Comparison of ENCODE assay signal across 8 cellular contexts in the genomic region with DNA sequence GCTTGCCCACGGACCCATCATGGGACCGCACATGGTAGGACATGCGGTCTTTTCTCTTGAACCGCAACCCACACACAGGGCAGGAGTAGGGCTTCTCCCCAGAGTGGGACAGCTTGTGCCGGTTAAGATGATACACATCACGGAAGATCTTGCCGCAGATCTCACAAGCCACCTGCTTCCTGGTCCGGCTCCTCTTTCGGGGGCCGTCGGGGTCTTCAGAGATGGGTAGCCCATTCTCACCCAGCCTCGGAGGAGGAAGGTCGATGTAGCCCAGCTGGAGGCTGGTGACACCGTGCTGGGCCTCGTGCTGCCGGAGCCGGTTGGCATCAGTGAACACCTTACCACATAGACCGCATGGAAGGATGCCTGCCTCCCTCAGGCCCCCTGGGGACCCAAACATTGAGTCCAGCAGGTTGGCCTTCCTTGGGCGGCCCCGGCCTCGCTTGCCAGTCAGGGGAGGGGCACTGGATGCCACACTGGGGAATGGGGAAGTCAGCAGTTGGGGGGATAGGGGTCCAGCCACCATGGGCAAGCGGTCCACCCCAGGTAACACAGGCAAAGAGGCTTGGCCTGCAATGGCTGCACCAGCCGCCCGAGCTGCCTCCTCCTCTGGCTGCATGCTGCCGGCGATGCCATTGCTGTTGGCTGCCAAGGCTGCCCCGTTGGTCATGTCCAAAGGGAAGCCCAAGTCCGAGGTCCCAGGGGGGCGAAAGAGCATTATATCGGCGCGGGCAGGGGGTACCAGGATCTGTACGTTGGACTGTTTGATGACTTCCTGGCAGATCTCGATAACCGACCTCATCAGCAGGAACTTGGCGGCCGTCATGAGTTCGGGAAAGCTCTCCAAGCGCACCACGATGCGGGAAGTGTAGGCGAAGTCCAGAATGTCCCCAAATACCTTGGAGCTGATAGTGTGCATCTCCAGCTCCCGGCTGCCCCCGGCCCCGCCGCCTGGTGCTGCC. TPM values are rescaled to one million over a fixed set of nuclear protein-coding genes. Genes with fewer than 3 reads are reported as not detected.
DNase-seq lines count a peak whose midpoint lies in the region; ATAC-seq, FAIRE-seq and TF ChIP-seq lines count a peak whose summit lies in the region.

No MANE protein-coding gene starts in this region.

- peaks cover 5% of the 10 kb centered on the region; the same call in 1 of the 2 replicates for H3K36me3 ChIP-seq in BJ (ENCODE audit: control insufficient read depth, insufficient read depth, low read length)
- peaks cover 0 to 5% (median 0%) of the 10 kb centered on the region in 3 donors for H3K36me3 ChIP-seq in pancreas

- peak overlapping the region; percentile 86 for H3K4me3 Mint-ChIP-seq in activated T-cell treated with anti-CD3 and anti-CD28 coated beads, Interleukin-2, amount 50 U/mL, for 4 hours

- no peak for FAIRE-seq in pancreas (lab: Jason Lieb, UNC)

- no peaks in the 10 kb centered on the region for H3K9me3 ChIP-seq in pancreas

- H3K4me1 Mint-ChIP-seq in activated T-cell treated with anti-CD3 and anti-CD28 coated beads, Interleukin-2, amount 50 U/mL, for 4 hours (ENCODE audit: low read depth), result peaks cover 49% of the 10 kb centered on the region

- H3K27me3 Mint-ChIP-seq in activated T-cell treated with anti-CD3 and anti-CD28 coated beads, Interleukin-2, amount 50 U/mL, for 4 hours (ENCODE audit: low read depth), result no peaks in the 10 kb centered on the region

- no peak for ATAC-seq in activated T-cell treated with anti-CD3 and anti-CD28 coated beads, Interleukin-2, amount 50 U/mL, for 4 hours
- peak in 3 of 4 donors; percentile 2 to 9 (median 5) for ATAC-seq in pancreas
- ATAC-seq in GM18867 (IDR thresholded peaks at IDR 0.05; ENCODE audit: unreplicated experiment), result no peak
- no peak for ATAC-seq in GM18907 (IDR thresholded peaks at IDR 0.05; ENCODE audit: unreplicated experiment)

- H3K27ac ChIP-seq in pancreas, result peak overlapping the region; percentile 77 to 92 (median 89)

- TF ChIP-seq CTCF in BJ (IDR thresholded peaks at IDR 0.05; ENCODE audit: insufficient read depth, low read depth, low read length) (no peak), fibroblast of the aortic adventitia (IDR thresholded peaks at IDR 0.05; ENCODE audit: insufficient read depth, low read length) (no peak), pancreas (IDR thresholded peaks at IDR 0.05) (no peak)

- CTCF ChIA-PET in BJ (lab: Yijun Ruan, JAX), result interaction anchor here (0.6 to 1.7 kb wide), 10 partner anchors 8 to 237 kb away, joined by 3 to 5 read pairs (median 4); partner anchors contain the start of genes DRG1 and SELENOM

- H3K36me3 Mint-ChIP-seq in activated T-cell treated with anti-CD3 and anti-CD28 coated beads, Interleukin-2, amount 50 U/mL, for 4 hours (ENCODE audit: insufficient read depth), result peaks cover 21% of the 10 kb centered on the region

- peaks cover 27 to 33% (median 33%) of the 10 kb centered on the region in 3 donors for H3K4me1 ChIP-seq in pancreas

- DNase-seq in BJ (ENCODE audit: low read depth), result no peak
- peak; percentile 44 for DNase-seq in Jurkat, Clone E6-1 (ENCODE audit: low read depth, low spot score)
- peak; percentile 25 for DNase-seq in activated T-cell treated with anti-CD3 and anti-CD28 coated beads, Interleukin-2, amount 50 U/mL, for 4 hours
- DNase-seq in fibroblast of the aortic adventitia (ENCODE audit: low read depth), result peak; percentile 29
- peak; percentile 44 to 87 (median 62) for DNase-seq in pancreas
- DNase-seq in NCI-H2029 treated with DMSO at 0.1 percent for 48 hours (lab: John Stamatoyannopoulos, UW), result no peak

- POLR2A ChIA-PET in BJ (lab: Charles Lee), result interaction anchor here (1.2 kb wide), 1 partner anchor 54 kb away, joined by 4 read pairs; the partner anchor contains the start of gene DRG1

- H3K27me3 ChIP-seq in BJ (ENCODE audit: control insufficient read depth, insufficient read depth, low read length) (no peaks in the 10 kb centered on the region), pancreas (no peaks in the 10 kb centered on the region)

- intact Hi-C loops in pancreas (cut with DNase I), result no loop called here

- H3K4me3 ChIP-seq in BJ (ENCODE audit: low read depth, low read length), result peak overlapping the region; percentile 58
- peak overlapping the region; percentile 86 for H3K4me3 ChIP-seq in Jurkat, Clone E6-1 (ENCODE audit: low read length)
- peak overlapping the region; percentile 71 for H3K4me3 ChIP-seq in fibroblast of the aortic adventitia (ENCODE audit: low read depth, low read length)
- peak overlapping the region; percentile 36 to 65 (median 48) for H3K4me3 ChIP-seq in pancreas

- H3K9me3 Mint-ChIP-seq in activated T-cell treated with anti-CD3 and anti-CD28 coated beads, Interleukin-2, amount 50 U/mL, for 4 hours, result no peaks in the 10 kb centered on the region

- 17 to 21% methylated on average over 44 to 46 of the region's 46 CpGs for WGBS in pancreas, 2 donors

RNA-seq across cellular contexts. Expression of gene PATZ1, which starts 1.5 kb away (rescaled TPM):
- polyA plus RNA-seq in BJ (2011; rRNA removed) (6.2 and 10.1 TPM in 2 replicates), pancreas (10 to 100 TPM; 21.6 to 30.2 TPM)
- polyA minus RNA-seq in BJ (2011; rRNA and poly(A)+ RNA removed), result 12.9 and 15.8 TPM in 2 replicates
- polyA plus RNA-seq in Jurkat, Clone E6-1 (2012; ENCODE audit: insufficient read depth, insufficient read length), result 26.3 TPM
- 10 to 100 TPM; 33.7 to 42.7 (median 41.4) TPM for total RNA-seq in activated T-cell treated with anti-CD3 and anti-CD28 coated beads, Interleukin-2, amount 50 U/mL, for 4 hours
- total RNA-seq in fibroblast of the aortic adventitia (ENCODE audit: low replicate concordance) (14.3 and 16.1 TPM in 2 replicates), pancreas (10 to 100 TPM; 12.0 to 28.6 (median 16.7) TPM)

RNA-seq across cellular contexts. Expression of gene PIK3IP1, which starts 52.4 kb away (rescaled TPM):
- 8.2 and 11.8 TPM in 2 replicates for polyA plus RNA-seq in BJ (2011; rRNA removed)
- 4.4 and 5.0 TPM in 2 replicates for polyA minus RNA-seq in BJ (2011; rRNA and poly(A)+ RNA removed)
- 2.4 TPM for polyA plus RNA-seq in Jurkat, Clone E6-1 (2012; ENCODE audit: insufficient read depth, insufficient read length)
- total RNA-seq in activated T-cell treated with anti-CD3 and anti-CD28 coated beads, Interleukin-2, amount 50 U/mL, for 4 hours, result 1 to 10 TPM; 7.3 to 8.6 (median 7.9) TPM
- 13.2 and 191 TPM in 2 replicates for total RNA-seq in fibroblast of the aortic adventitia (ENCODE audit: low replicate concordance)
- 10 to 100 TPM in 1 of 6 donors, 1 to 10 TPM in 5; 2.4 to 24.5 (median 6.0) TPM for total RNA-seq in pancreas
- polyA plus RNA-seq in pancreas, result 1 to 10 TPM; 3.6 to 5.9 TPM

RNA-seq across cellular contexts. Expression of gene DRG1, which starts 54.8 kb away (rescaled TPM):
- polyA plus RNA-seq in BJ (2011; rRNA removed) (70.8 and 100 TPM in 2 replicates), pancreas (10 to 100 TPM; 32.8 to 38.7 TPM)
- polyA minus RNA-seq in BJ (2011; rRNA and poly(A)+ RNA removed), result 35.2 and 48.1 TPM in 2 replicates
- polyA plus RNA-seq in Jurkat, Clone E6-1 (2012; ENCODE audit: insufficient read depth, insufficient read length), result 185 TPM
- 100 to 1,000 TPM in 2 of 3 donors, 10 to 100 TPM in 1; 99.2 to 109 (median 106) TPM for total RNA-seq in activated T-cell treated with anti-CD3 and anti-CD28 coated beads, Interleukin-2, amount 50 U/mL, for 4 hours
- total RNA-seq in fibroblast of the aortic adventitia (ENCODE audit: low replicate concordance) (74.3 and 89.4 TPM in 2 replicates), pancreas (10 to 100 TPM; 26.4 to 35.3 (median 30.2) TPM)

Comparison
In these comparisons a context has a peak if more than half of its experiments do, and no peak if none do; other contexts are left out.
1. DNase-seq: peak in Jurkat, Clone E6-1 (single experiment), activated T-cell treated with anti-CD3 and anti-CD28 coated beads, Interleukin-2, amount 50 U/mL, for 4 hours (single experiment), fibroblast of the aortic adventitia (single experiment) and pancreas (6 of 6); none in BJ (single experiment) and NCI-H2029 treated with DMSO at 0.1 percent for 48 hours (single experiment).
2. ATAC-seq: peak in pancreas (3 of 4); none in activated T-cell treated with anti-CD3 and anti-CD28 coated beads, Interleukin-2, amount 50 U/mL, for 4 hours (0 of 2), GM18867 (single experiment) and GM18907 (single experiment).
3. Peak in every context shown above with its lines, with median percentiles within 50 percentile points of each other: H3K4me3 ChIP-seq.